In the genomic region with DNA sequence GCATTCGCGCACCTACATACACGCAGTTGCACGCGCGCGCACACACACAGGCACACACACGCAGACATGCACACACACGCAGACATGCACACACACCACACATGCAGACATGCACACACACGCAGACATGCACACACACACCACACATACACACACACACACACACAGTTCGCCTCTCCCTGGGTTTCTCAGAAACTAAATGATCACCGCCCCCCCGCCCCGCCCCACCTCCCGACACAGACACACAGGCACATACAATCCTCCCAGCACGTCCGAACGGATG, we compare ENCODE assay signal across 8 cellular contexts.
DNase-seq lines count a peak whose midpoint lies in the region; ATAC-seq lines count a peak whose summit lies in the region.

No MANE protein-coding gene starts in this region.

- peaks cover 16% of the 10 kb centered on the region for H3K36me3 Mint-ChIP-seq in stimulated activated effector memory CD8-positive, alpha-beta T cell treated with anti-CD3 and anti-CD28 coated beads, Interleukin-12 subunit alpha, Interleukin-12 subunit beta, amount 100 ng/mL, for 72 hours

- H3K9ac ChIP-seq in iPS-15b (ENCODE audit: low read depth, low read length) = no peak overlapping the region

- H3K9me3 ChIP-seq in iPS-15b (ENCODE audit: control insufficient read depth, insufficient read depth, low read length) = no peaks in the 10 kb centered on the region

- H3K4me1 Mint-ChIP-seq in stimulated activated effector memory CD8-positive, alpha-beta T cell treated with anti-CD3 and anti-CD28 coated beads, Interleukin-12 subunit alpha, Interleukin-12 subunit beta, amount 100 ng/mL, for 72 hours = peaks cover 47% of the 10 kb centered on the region

- H3K27ac Mint-ChIP-seq in stimulated activated effector memory CD8-positive, alpha-beta T cell treated with anti-CD3 and anti-CD28 coated beads, Interleukin-12 subunit alpha, Interleukin-12 subunit beta, amount 100 ng/mL, for 72 hours = peak overlapping the region; percentile 86

- peaks cover 38% of the 10 kb centered on the region for H3K27me3 ChIP-seq in iPS-15b (ENCODE audit: control insufficient read depth, insufficient read depth, low read length)

- H3K4me3 ChIP-seq in iPS-15b (ENCODE audit: low read depth, low read length) = peak overlapping the region; percentile 79

- ATAC-seq in stimulated activated effector memory CD8-positive, alpha-beta T cell treated with anti-CD3 and anti-CD28 coated beads, Interleukin-12 subunit alpha, Interleukin-12 subunit beta, amount 100 ng/mL, for 72 hours = peak; percentile 17
- ATAC-seq in GM19455 (IDR thresholded peaks at IDR 0.05; ENCODE audit: unreplicated experiment) (no peak), GM18519 (IDR thresholded peaks at IDR 0.05; ENCODE audit: low FRiP score, unreplicated experiment) (no peak), HG03460 (IDR thresholded peaks at IDR 0.05; ENCODE audit: unreplicated experiment) (no peak)

- peaks cover 6% of the 10 kb centered on the region for H3K4me1 ChIP-seq in iPS-15b (ENCODE audit: control insufficient read depth, insufficient read depth, low read length)

- H3K4me3 Mint-ChIP-seq in stimulated activated effector memory CD8-positive, alpha-beta T cell treated with anti-CD3 and anti-CD28 coated beads, Interleukin-12 subunit alpha, Interleukin-12 subunit beta, amount 100 ng/mL, for 72 hours = peak overlapping the region; percentile 83

- H3K36me3 ChIP-seq in iPS-15b (ENCODE audit: control insufficient read depth, insufficient read depth, low read length) = no peaks in the 10 kb centered on the region

- DNase-seq in NCI-H2227 (lab: John Stamatoyannopoulos, UW; ENCODE audit: unreplicated experiment) (peak; percentile 76), NCI-H2227 treated with DMSO at 0.1 percent for 48 hours (lab: John Stamatoyannopoulos, UW) (no peak)
- peak; percentile 75 for DNase-seq in activated effector memory CD4-positive, alpha-beta T cell treated with anti-CD3 and anti-CD28 coated beads, Interleukin-2, amount 50 U/mL, for 16 hours
- peak in 1 of 2 donors; percentile 51 for DNase-seq in stimulated activated effector memory CD8-positive, alpha-beta T cell treated with anti-CD3 and anti-CD28 coated beads, Interleukin-12 subunit alpha, Interleukin-12 subunit beta, amount 100 ng/mL, for 72 hours (ENCODE audit: low spot score in 2 of 2)

- no peaks in the 10 kb centered on the region for H3K9me3 Mint-ChIP-seq in stimulated activated effector memory CD8-positive, alpha-beta T cell treated with anti-CD3 and anti-CD28 coated beads, Interleukin-12 subunit alpha, Interleukin-12 subunit beta, amount 100 ng/mL, for 72 hours
